1 cellular context compared by ENCODE assay signal in the genomic region with DNA sequence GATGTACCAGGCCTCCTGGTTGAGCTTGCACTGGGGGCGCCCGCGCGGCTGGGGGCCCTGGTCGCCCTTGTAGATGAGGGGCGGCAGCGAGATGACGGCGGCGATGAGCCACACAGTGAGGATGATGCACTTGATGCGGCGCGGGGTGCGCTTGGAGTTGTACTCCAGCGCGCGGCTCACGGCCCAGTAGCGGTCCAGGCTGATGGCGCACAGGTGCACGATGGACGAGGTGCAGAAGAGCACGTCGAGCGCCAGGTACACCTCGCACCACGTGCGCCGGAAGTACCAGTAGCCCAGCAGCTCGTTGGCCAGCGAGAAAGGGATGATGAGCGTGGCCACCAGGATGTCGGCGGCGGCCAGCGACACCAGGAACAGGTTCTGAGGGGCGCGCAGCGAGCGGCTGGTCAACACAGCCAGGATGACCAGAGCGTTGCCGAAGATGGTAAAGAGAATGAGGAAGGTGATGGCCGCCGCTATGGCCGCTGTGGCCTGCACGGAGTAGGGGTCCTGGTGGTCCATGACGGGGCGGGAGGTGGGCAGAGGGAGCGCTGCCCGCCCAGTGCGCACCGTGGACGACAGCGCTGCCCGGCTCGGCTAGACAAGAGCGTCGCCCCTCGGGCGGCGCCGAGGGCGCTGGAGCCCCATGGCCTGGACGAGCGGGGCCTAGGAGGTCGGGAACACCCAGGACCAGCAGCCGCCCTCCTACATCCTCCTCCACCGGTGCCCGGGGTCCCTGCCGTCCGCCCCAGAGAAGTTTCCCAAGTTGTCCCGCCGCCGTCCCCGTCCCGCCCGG.
TF ChIP-seq lines count a peak whose summit lies in the region.

No MANE protein-coding gene starts in this region.

TF ChIP-seq in GM12878, 131 proteins besides CTCF, POLR2A, EP300 and RAD21:
- TF ChIP-seq DPF2 (IDR thresholded peaks at IDR 0.05) (no peak), LARP7 (IDR thresholded peaks at IDR 0.05) (no peak), CHD2 (IDR thresholded peaks at IDR 0.05; ENCODE audit: borderline replicate concordance, low read depth, low read length) (no peak), SPI1 (IDR thresholded peaks at IDR 0.05; ENCODE audit: borderline replicate concordance, insufficient read depth, low read depth, low read length) (no peak), IKZF2 (IDR thresholded peaks at IDR 0.05) (no peak), SMAD5 (IDR thresholded peaks at IDR 0.05; ENCODE audit: low read depth) (no peak), KDM1A (IDR thresholded peaks at IDR 0.05; ENCODE audit: borderline replicate concordance) (no peak)
- TF ChIP-seq, protein P1, sequence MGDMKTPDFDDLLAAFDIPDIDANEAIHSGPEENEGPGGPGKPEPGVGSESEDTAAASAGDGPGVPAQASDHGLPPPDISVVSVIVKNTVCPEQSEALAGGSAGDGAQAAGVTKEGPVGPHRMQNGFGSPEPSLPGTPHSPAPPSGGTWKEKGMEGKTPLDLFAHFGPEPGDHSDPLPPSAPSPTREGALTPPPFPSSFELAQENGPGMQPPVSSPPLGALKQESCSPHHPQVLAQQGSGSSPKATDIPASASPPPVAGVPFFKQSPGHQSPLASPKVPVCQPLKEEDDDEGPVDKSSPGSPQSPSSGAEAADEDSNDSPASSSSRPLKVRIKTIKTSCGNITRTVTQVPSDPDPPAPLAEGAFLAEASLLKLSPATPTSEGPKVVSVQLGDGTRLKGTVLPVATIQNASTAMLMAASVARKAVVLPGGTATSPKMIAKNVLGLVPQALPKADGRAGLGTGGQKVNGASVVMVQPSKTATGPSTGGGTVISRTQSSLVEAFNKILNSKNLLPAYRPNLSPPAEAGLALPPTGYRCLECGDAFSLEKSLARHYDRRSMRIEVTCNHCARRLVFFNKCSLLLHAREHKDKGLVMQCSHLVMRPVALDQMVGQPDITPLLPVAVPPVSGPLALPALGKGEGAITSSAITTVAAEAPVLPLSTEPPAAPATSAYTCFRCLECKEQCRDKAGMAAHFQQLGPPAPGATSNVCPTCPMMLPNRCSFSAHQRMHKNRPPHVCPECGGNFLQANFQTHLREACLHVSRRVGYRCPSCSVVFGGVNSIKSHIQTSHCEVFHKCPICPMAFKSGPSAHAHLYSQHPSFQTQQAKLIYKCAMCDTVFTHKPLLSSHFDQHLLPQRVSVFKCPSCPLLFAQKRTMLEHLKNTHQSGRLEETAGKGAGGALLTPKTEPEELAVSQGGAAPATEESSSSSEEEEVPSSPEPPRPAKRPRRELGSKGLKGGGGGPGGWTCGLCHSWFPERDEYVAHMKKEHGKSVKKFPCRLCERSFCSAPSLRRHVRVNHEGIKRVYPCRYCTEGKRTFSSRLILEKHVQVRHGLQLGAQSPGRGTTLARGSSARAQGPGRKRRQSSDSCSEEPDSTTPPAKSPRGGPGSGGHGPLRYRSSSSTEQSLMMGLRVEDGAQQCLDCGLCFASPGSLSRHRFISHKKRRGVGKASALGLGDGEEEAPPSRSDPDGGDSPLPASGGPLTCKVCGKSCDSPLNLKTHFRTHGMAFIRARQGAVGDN (IDR thresholded peaks at IDR 0.05) = no peak
TF ChIP-seq in GM12878: peak in this region for 0.
